Comparison of ENCODE assay signal across 8 cellular contexts in the genomic region with DNA sequence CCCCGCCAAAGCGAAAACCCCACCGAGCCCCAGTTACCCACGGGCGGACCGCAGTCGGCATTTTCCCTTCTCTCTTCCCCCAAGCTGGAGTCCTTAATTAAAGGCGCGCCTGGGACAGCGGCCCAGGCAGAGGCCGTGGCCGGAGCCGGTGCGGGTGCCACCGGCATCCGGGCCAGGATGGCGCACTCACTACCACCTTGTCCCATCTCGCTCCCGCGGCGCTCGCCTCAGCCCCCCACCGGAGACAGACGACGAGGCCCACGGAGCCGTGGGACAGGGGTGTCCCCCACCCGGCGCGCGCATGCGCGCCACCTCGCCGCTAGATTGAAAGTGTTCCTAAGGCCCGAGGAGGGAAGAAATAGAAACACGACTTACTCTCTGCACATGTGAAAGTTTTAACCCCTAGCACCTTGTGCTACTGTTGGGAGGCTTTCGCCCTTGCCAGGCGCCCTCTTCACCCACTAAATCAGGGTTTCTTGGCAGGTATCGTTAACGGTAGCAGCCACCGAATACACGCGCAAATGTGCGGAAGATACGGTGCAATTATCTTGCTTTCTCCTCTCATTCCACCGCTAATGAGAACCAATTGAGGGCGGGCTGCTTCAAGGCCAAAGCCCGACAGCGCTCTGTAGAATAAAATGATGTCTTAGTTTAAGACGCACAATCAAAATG.
DNase-seq lines count a peak whose midpoint lies in the region; ATAC-seq and TF ChIP-seq lines count a peak whose summit lies in the region.

No MANE protein-coding gene starts in this region.

- peak overlapping the region; percentile 51 for H3K4me3 ChIP-seq in BE2C (ENCODE audit: low read depth, low read length)
- peak overlapping the region; percentile 69 for H3K4me3 ChIP-seq in SK-N-MC
- H3K4me3 ChIP-seq in brain microvascular endothelial cell (ENCODE audit: low read depth, low read length) = peak overlapping the region; percentile 39
- H3K4me3 ChIP-seq in kidney epithelial cell (ENCODE audit: low read depth, low read length) = peak overlapping the region; percentile 38

- DNase-seq in BE2C = no peak
- no peak for DNase-seq in SK-N-MC (ENCODE audit: low read depth, low spot score)
- no peak for DNase-seq in brain microvascular endothelial cell
- no peak for DNase-seq in kidney epithelial cell (ENCODE audit: low read depth)
- peak; percentile 44 for DNase-seq in stimulated activated CD4-positive, alpha-beta T cell treated with anti-CD3 and anti-CD28 coated beads, Interleukin-4, amount 100 ng/mL, for 1 hour
- DNase-seq in COR-L47 (lab: John Stamatoyannopoulos, UW) = no peak
- no peak for DNase-seq in NK-92 treated with Interleukin-12 subunit alpha and Interleukin-12 subunit beta, amount 100 ng/mL, for 24 hours (lab: John Stamatoyannopoulos, UW)

- no peak overlapping the region for H3K27ac ChIP-seq in SK-N-MC
- no peak overlapping the region for H3K27ac ChIP-seq in brain microvascular endothelial cell

- H3K36me3 ChIP-seq in BE2C (no peaks in the 10 kb centered on the region), SK-N-MC (ENCODE audit: insufficient read depth, low read length) (no peaks in the 10 kb centered on the region), brain microvascular endothelial cell (replicated peaks) (no peaks in the 10 kb centered on the region), kidney epithelial cell (ENCODE audit: control insufficient read depth, insufficient read depth, low read length) (no peaks in the 10 kb centered on the region)

- H3K9ac ChIP-seq in SK-N-MC (ENCODE audit: insufficient read length) = no peak overlapping the region

- in situ Hi-C loops in brain microvascular endothelial cell (cut with HindIII; ENCODE audit: low pct_ligation_motif_present, low sequenced_read_pairs) = no loop called here

- peak; percentile 38 for ATAC-seq in GM21825 (IDR thresholded peaks at IDR 0.05; ENCODE audit: unreplicated experiment)

- H3K27me3 ChIP-seq in BE2C = peaks cover 26% of the 10 kb centered on the region
- peaks cover 9% of the 10 kb centered on the region for H3K27me3 ChIP-seq in brain microvascular endothelial cell (replicated peaks)
- peaks cover 11% of the 10 kb centered on the region for H3K27me3 ChIP-seq in kidney epithelial cell (ENCODE audit: control insufficient read depth, insufficient read depth, low read length)

- no peaks in the 10 kb centered on the region for H3K4me1 ChIP-seq in BE2C

- no peak for TF ChIP-seq CTCF in BE2C (IDR thresholded peaks at IDR 0.05; ENCODE audit: low read depth, low read length)
- no peak for TF ChIP-seq CTCF in brain microvascular endothelial cell (IDR thresholded peaks at IDR 0.05; ENCODE audit: low read depth, low read length, missing control alignments)
- TF ChIP-seq CTCF in kidney epithelial cell (IDR thresholded peaks at IDR 0.05; ENCODE audit: insufficient read depth, low read length, poor library complexity, severe bottlenecking) = no peak

- H3K9me3 ChIP-seq in BE2C = no peaks in the 10 kb centered on the region
- no peaks in the 10 kb centered on the region for H3K9me3 ChIP-seq in SK-N-MC (ENCODE audit: low read depth, low read length)
